In the genomic region with DNA sequence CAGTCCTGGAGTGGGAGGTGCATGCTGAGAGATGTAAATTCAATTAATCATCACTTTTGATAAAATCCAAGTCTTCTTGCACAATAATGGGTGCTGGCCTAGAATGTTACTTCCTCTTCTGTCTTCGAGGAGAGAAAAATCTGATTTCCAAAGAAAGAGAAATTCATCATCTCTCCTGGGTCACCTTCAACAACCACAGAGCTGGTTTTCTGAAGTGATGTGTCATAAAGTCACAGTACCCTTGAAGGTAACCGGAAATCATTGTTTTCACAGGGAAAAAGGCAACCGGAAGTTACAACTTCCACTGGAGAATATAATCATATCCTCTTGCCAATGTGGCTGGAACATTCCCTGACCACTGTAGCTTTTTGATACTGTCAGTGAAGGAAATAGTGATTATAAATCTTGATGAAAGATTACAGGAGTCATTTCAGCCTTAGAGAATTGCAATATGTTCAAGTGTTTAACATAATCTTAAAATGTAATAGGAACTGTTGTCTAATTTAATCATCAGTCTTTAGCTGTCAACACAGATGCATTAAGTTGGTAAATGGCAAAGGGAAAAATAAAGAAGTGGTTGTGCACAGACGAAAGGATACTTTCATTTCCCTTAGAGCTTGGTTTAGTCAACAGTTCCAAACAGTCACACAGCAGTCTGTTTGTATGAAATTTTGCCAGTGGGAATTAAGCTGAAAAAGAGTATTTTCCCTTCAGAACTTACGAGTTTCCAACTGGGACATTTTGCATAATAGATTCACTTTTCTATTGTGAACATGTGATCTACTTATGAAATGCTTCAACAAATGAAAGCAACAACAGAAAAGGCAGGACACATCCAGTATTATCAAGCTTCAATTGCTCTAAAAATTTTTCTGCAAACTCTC, we compare ENCODE assay signal across 8 cellular contexts.
DNase-seq lines count a peak whose midpoint lies in the region; ATAC-seq and TF ChIP-seq lines count a peak whose summit lies in the region.

No MANE protein-coding gene starts in this region.

- no peaks in the 10 kb centered on the region for H3K36me3 Mint-ChIP-seq in CD8-positive, alpha-beta memory T cell

- no peaks in the 10 kb centered on the region for H3K27me3 Mint-ChIP-seq in CD8-positive, alpha-beta memory T cell

- H3K27ac ChIP-seq in CD8-positive, alpha-beta memory T cell (ENCODE audit: low read depth, low read length), result no peak overlapping the region
- peak overlapping the region; percentile 44 for H3K27ac ChIP-seq in colonic mucosa

- ATAC-seq in mucosa of descending colon (peak; percentile 48), GM18505 (IDR thresholded peaks at IDR 0.05; ENCODE audit: unreplicated experiment) (no peak), HG03521 (IDR thresholded peaks at IDR 0.05; ENCODE audit: unreplicated experiment) (no peak), GM19455 (IDR thresholded peaks at IDR 0.05; ENCODE audit: unreplicated experiment) (no peak), GM19463 (IDR thresholded peaks at IDR 0.05; ENCODE audit: unreplicated experiment) (no peak)

- POLR2A ChIA-PET in CD8-positive, alpha-beta memory T cell (lab: Charles Lee), result interaction anchor here (0.6 kb wide), 1 partner anchor 117 kb away, joined by 4 read pairs; no protein-coding TSS in a partner anchor

- H3K9ac ChIP-seq in colonic mucosa (ENCODE audit: low read depth in 2 of 2, low read length in 2 of 2), result no peak overlapping the region

- intact Hi-C loops in colonic mucosa (cut with DNase I), result no loop called here
- intact Hi-C loops in mucosa of descending colon (cut with DNase I, micrococcal nuclease), result no loop called here

- H3K9me3 Mint-ChIP-seq in CD8-positive, alpha-beta memory T cell, result no peaks in the 10 kb centered on the region

- H3K36me3 ChIP-seq in CD8-positive, alpha-beta memory T cell (ENCODE audit: insufficient read depth, low read length), result no peaks in the 10 kb centered on the region
- H3K36me3 ChIP-seq in colonic mucosa (no peaks in the 10 kb centered on the region), mucosa of descending colon (ENCODE audit: low read depth) (no peaks in the 10 kb centered on the region)

- H3K27me3 ChIP-seq in CD8-positive, alpha-beta memory T cell (ENCODE audit: insufficient read depth, low read length, poor library complexity, severe bottlenecking), result no peaks in the 10 kb centered on the region
- H3K27me3 ChIP-seq in colonic mucosa, result no peaks in the 10 kb centered on the region

- TF ChIP-seq CTCF in colonic mucosa (IDR thresholded peaks at IDR 0.05) (no peak), mucosa of descending colon (IDR thresholded peaks at IDR 0.05) (no peak)

- peak overlapping the region in 6 of 7 donors; percentile 6 to 49 (median 38) for H3K4me3 Mint-ChIP-seq in CD8-positive, alpha-beta memory T cell

- no peak for DNase-seq in CD8-positive, alpha-beta memory T cell
- DNase-seq in NOMO-1 treated with dmso at 0.1 percent for 144 hours (lab: John Stamatoyannopoulos, UW; ENCODE audit: unreplicated experiment), result peak; percentile 68
- no peak for DNase-seq in colonic mucosa
- DNase-seq in mucosa of descending colon, result no peak

- no peak for TF ChIP-seq POLR2A in GM18505 (IDR thresholded peaks at IDR 0.05; ENCODE audit: borderline replicate concordance, extremely low read depth, insufficient read depth, insufficient read length)

- H3K27ac Mint-ChIP-seq in CD8-positive, alpha-beta memory T cell, result peak overlapping the region; percentile 0 to 81 (median 61)

- H3K4me1 Mint-ChIP-seq in CD8-positive, alpha-beta memory T cell, result peaks cover 24 to 35% (median 31%) of the 10 kb centered on the region in 3 donors

- no peaks in the 10 kb centered on the region for H3K9me3 ChIP-seq in CD8-positive, alpha-beta memory T cell (ENCODE audit: low read length)
- H3K9me3 ChIP-seq in colonic mucosa, result no peaks in the 10 kb centered on the region
- H3K9me3 ChIP-seq in mucosa of descending colon, result no peaks in the 10 kb centered on the region

- CTCF ChIA-PET in CD8-positive, alpha-beta memory T cell (lab: Charles Lee), result interaction anchor here (1.0 to 1.6 kb wide), 4 partner anchors 66 to 306 kb away, joined by 3 read pairs; no protein-coding TSS in a partner anchor

- H3K4me1 ChIP-seq in CD8-positive, alpha-beta memory T cell (ENCODE audit: insufficient read depth, low read length), result peaks cover 25% of the 10 kb centered on the region
- H3K4me1 ChIP-seq in colonic mucosa, result no peaks in the 10 kb centered on the region
- H3K4me1 ChIP-seq in mucosa of descending colon (ENCODE audit: low read depth), result peaks cover 4% of the 10 kb centered on the region

- no peak overlapping the region for H3K4me3 ChIP-seq in CD8-positive, alpha-beta memory T cell (ENCODE audit: low read length)
- H3K4me3 ChIP-seq in colonic mucosa (no peak overlapping the region), mucosa of descending colon (no peak overlapping the region)
